1 cellular context compared by ENCODE assay signal in the genomic region with DNA sequence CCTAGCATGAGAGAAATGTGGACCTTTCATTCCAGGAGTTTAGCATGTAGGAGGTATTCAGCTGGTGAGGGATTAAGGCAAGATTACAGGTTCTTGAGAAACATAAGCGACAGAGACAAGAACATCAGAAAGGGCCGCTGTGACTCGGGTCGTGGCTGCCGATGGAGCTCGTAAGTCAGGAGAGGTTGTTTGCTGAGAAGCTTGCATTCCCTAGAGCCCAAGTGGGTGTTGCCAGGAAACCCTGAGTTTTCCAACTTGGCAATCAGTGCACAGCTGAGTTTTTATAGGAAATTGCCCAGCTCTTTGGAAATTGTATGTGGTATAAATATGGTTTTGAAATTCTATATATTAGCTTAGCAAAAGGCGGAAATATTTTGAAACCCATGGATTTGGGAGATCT.
TF ChIP-seq lines count a peak whose summit lies in the region.

No MANE protein-coding gene starts in this region.

TF ChIP-seq in GM23338, 12 proteins besides CTCF, POLR2A, EP300 and RAD21 (continued from another document):
- TF ChIP-seq, protein P1, sequence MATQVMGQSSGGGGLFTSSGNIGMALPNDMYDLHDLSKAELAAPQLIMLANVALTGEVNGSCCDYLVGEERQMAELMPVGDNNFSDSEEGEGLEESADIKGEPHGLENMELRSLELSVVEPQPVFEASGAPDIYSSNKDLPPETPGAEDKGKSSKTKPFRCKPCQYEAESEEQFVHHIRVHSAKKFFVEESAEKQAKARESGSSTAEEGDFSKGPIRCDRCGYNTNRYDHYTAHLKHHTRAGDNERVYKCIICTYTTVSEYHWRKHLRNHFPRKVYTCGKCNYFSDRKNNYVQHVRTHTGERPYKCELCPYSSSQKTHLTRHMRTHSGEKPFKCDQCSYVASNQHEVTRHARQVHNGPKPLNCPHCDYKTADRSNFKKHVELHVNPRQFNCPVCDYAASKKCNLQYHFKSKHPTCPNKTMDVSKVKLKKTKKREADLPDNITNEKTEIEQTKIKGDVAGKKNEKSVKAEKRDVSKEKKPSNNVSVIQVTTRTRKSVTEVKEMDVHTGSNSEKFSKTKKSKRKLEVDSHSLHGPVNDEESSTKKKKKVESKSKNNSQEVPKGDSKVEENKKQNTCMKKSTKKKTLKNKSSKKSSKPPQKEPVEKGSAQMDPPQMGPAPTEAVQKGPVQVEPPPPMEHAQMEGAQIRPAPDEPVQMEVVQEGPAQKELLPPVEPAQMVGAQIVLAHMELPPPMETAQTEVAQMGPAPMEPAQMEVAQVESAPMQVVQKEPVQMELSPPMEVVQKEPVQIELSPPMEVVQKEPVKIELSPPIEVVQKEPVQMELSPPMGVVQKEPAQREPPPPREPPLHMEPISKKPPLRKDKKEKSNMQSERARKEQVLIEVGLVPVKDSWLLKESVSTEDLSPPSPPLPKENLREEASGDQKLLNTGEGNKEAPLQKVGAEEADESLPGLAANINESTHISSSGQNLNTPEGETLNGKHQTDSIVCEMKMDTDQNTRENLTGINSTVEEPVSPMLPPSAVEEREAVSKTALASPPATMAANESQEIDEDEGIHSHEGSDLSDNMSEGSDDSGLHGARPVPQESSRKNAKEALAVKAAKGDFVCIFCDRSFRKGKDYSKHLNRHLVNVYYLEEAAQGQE (IDR thresholded peaks at IDR 0.05; ENCODE audit: unreplicated experiment): no peak
- TF ChIP-seq POLR2AphosphoS5 (IDR thresholded peaks at IDR 0.05; ENCODE audit: low read depth) (no peak), JUNB (IDR thresholded peaks at IDR 0.05; ENCODE audit: unreplicated experiment) (no peak), EZH2phosphoT487 (IDR thresholded peaks at IDR 0.05; ENCODE audit: unreplicated experiment) (no peak), NANOG (IDR thresholded peaks at IDR 0.05; ENCODE audit: borderline replicate concordance) (no peak), ZNF331 (CRISPR knock-in tag; IDR thresholded peaks at IDR 0.05; ENCODE audit: low read depth) (no peak), ZNF114 (CRISPR knock-in tag; IDR thresholded peaks at IDR 0.05) (no peak), STAT1 (IDR thresholded peaks at IDR 0.05; ENCODE audit: unreplicated experiment) (no peak)
- TF ChIP-seq, protein P2, sequence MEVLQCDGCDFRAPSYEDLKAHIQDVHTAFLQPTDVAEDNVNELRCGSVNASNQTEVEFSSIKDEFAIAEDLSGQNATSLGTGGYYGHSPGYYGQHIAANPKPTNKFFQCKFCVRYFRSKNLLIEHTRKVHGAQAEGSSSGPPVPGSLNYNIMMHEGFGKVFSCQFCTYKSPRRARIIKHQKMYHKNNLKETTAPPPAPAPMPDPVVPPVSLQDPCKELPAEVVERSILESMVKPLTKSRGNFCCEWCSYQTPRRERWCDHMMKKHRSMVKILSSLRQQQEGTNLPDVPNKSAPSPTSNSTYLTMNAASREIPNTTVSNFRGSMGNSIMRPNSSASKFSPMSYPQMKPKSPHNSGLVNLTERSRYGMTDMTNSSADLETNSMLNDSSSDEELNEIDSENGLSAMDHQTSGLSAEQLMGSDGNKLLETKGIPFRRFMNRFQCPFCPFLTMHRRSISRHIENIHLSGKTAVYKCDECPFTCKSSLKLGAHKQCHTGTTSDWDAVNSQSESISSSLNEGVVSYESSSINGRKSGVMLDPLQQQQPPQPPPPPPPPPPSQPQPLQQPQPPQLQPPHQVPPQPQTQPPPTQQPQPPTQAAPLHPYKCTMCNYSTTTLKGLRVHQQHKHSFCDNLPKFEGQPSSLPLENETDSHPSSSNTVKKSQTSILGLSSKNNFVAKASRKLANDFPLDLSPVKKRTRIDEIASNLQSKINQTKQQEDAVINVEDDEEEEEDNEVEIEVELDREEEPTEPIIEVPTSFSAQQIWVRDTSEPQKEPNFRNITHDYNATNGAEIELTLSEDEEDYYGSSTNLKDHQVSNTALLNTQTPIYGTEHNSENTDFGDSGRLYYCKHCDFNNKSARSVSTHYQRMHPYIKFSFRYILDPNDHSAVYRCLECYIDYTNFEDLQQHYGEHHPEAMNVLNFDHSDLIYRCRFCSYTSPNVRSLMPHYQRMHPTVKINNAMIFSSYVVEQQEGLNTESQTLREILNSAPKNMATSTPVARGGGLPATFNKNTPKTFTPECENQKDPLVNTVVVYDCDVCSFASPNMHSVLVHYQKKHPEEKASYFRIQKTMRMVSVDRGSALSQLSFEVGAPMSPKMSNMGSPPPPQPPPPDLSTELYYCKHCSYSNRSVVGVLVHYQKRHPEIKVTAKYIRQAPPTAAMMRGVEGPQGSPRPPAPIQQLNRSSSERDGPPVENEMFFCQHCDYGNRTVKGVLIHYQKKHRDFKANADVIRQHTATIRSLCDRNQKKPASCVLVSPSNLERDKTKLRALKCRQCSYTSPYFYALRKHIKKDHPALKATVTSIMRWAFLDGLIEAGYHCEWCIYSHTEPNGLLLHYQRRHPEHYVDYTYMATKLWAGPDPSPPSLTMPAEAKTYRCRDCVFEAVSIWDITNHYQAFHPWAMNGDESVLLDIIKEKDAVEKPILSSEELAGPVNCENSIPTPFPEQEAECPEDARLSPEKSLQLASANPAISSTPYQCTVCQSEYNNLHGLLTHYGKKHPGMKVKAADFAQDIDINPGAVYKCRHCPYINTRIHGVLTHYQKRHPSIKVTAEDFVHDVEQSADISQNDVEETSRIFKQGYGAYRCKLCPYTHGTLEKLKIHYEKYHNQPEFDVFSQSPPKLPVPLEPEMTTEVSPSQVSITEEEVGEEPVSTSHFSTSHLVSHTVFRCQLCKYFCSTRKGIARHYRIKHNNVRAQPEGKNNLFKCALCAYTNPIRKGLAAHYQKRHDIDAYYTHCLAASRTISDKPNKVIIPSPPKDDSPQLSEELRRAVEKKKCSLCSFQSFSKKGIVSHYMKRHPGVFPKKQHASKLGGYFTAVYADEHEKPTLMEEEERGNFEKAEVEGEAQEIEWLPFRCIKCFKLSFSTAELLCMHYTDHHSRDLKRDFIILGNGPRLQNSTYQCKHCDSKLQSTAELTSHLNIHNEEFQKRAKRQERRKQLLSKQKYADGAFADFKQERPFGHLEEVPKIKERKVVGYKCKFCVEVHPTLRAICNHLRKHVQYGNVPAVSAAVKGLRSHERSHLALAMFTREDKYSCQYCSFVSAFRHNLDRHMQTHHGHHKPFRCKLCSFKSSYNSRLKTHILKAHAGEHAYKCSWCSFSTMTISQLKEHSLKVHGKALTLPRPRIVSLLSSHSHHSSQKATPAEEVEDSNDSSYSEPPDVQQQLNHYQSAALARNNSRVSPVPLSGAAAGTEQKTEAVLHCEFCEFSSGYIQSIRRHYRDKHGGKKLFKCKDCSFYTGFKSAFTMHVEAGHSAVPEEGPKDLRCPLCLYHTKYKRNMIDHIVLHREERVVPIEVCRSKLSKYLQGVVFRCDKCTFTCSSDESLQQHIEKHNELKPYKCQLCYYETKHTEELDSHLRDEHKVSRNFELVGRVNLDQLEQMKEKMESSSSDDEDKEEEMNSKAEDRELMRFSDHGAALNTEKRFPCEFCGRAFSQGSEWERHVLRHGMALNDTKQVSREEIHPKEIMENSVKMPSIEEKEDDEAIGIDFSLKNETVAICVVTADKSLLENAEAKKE (CRISPR knock-in tag; IDR thresholded peaks at IDR 0.05): no peak
- TF ChIP-seq, protein P3, sequence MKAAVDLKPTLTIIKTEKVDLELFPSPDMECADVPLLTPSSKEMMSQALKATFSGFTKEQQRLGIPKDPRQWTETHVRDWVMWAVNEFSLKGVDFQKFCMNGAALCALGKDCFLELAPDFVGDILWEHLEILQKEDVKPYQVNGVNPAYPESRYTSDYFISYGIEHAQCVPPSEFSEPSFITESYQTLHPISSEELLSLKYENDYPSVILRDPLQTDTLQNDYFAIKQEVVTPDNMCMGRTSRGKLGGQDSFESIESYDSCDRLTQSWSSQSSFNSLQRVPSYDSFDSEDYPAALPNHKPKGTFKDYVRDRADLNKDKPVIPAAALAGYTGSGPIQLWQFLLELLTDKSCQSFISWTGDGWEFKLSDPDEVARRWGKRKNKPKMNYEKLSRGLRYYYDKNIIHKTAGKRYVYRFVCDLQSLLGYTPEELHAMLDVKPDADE (IDR thresholded peaks at IDR 0.05): no peak
